20 cellular contexts compared by ENCODE assay signal in genomic region chr4:84726356-84726755, GRCh38.
DNase-seq lines count a peak whose midpoint lies in the region; ATAC-seq, FAIRE-seq and TF ChIP-seq lines count a peak whose summit lies in the region.
"Had no signal": no experiment of that assay in that cellular context is flagged by ENCODE, and none has a peak within 500 bp of the region (broad histone marks: within the 10 kb centered on the region; RNA-seq: fewer than 3 reads in every experiment).

No MANE protein-coding gene starts in this region.

- FAIRE-seq in RCC 7860 (lab: Jason Lieb, UNC): no peak
- FAIRE-seq: GM12892, GM18507 had no signal

- ATAC-seq in Right ventricle myocardium superior (ENCODE audit: poor library complexity): no peak

- peak; percentile 23 for DNase-seq in AG09309 (ENCODE audit: low read depth)
- peak; percentile 15 for DNase-seq in GM04504 (ENCODE audit: low read depth)
- DNase-seq in SK-N-MC (ENCODE audit: low read depth, low spot score): no peak
- DNase-seq in iris pigment epithelial cell (ENCODE audit: low read depth): peak; percentile 15
- no peak for DNase-seq in Right ventricle myocardium superior
- no peak for DNase-seq in RCC 7860 (ENCODE audit: low spot score)
- DNase-seq in stimulated activated naive CD4-positive, alpha-beta T cell (lab: John Stamatoyannopoulos, UW): no peak
- no peak for DNase-seq in NCI-H1417 (lab: John Stamatoyannopoulos, UW)
- DNase-seq: DND-41, GF-D8, MV-4-11, NCI-H187, NCI-H2107, NCI-H2227 treated with DMSO at 0.1 percent for 48 hours, NCI-H524, NCI-H82 had no signal

- peak overlapping the region; percentile 26; the same call in 1 of the 2 replicates for H3K27ac ChIP-seq in SK-N-MC
- H3K27ac ChIP-seq: C4-2B, RWPE1 had no signal

- no peak for TF ChIP-seq CTCF in AG09309 (IDR thresholded peaks at IDR 0.05; ENCODE audit: control insufficient read depth, insufficient read depth, low read depth, low read length, missing control alignments)

- H3K9me3 ChIP-seq in SK-N-MC (ENCODE audit: low read depth, low read length): no peaks in the 10 kb centered on the region

- no peak overlapping the region for H3K9ac ChIP-seq in SK-N-MC (ENCODE audit: insufficient read length)

- peaks cover 33% of the 10 kb centered on the region for H3K36me3 ChIP-seq in SK-N-MC (ENCODE audit: insufficient read depth, low read length)

- H3K4me3 ChIP-seq in AG09309 (ENCODE audit: control insufficient read depth, low read depth, low read length) (no peak overlapping the region), SK-N-MC (no peak overlapping the region)

- intact Hi-C loops in Right ventricle myocardium superior (cut with DNase I): no loop called here

Comparison
In these comparisons a context has a peak if more than half of its experiments do, and no peak if none do; other contexts are left out.
1. DNase-seq: peak in AG09309 (single experiment), GM04504 (single experiment) and iris pigment epithelial cell (single experiment); none in SK-N-MC (single experiment), Right ventricle myocardium superior (single experiment), RCC 7860 (single experiment), stimulated activated naive CD4-positive, alpha-beta T cell (0 of 6) and NCI-H1417 (0 of 3).